ENCODE assay signal across 1 cellular context in the genomic region with DNA sequence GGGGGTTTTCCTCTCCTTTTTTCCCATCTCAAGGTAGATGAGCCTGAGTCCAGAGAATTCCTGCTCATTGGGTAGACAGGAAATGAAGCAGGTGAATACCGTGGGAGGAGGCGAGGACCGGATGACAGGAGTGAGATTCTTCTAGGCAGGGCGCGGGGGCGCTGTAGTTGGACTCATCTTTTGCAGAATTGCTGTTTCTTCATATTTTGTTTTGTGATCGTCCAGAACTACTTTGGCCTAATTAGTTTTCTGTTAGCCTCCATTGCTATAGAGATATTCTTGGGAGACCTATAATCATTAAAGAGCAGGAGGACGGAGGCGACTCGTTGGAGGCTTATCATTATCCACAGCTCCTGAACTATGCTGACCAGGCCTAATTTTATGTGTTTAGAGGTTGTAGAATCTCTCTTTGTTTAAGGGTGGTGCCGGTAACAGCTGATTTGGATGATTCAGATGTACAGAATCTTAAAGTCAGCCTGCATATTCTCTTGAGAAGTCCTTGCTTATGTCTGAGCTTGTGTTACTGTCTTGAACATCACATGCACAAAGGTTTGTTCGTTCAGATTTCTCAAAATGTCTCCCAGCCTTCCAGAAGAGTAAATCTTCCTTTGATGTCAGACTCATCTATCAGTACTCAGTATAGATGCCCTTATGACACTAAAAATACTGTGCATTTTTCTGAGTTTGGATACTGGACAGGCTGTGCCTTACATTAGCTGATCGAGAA.
TF ChIP-seq lines count a peak whose summit lies in the region.

No MANE protein-coding gene starts in this region.

TF ChIP-seq in HepG2, 621 proteins besides CTCF, POLR2A, EP300 and RAD21 (continued from another document and continues in another):
- TF ChIP-seq, protein P1, sequence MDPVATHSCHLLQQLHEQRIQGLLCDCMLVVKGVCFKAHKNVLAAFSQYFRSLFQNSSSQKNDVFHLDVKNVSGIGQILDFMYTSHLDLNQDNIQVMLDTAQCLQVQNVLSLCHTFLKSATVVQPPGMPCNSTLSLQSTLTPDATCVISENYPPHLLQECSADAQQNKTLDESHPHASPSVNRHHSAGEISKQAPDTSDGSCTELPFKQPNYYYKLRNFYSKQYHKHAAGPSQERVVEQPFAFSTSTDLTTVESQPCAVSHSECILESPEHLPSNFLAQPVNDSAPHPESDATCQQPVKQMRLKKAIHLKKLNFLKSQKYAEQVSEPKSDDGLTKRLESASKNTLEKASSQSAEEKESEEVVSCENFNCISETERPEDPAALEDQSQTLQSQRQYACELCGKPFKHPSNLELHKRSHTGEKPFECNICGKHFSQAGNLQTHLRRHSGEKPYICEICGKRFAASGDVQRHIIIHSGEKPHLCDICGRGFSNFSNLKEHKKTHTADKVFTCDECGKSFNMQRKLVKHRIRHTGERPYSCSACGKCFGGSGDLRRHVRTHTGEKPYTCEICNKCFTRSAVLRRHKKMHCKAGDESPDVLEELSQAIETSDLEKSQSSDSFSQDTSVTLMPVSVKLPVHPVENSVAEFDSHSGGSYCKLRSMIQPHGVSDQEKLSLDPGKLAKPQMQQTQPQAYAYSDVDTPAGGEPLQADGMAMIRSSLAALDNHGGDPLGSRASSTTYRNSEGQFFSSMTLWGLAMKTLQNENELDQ (CRISPR knock-in tag; IDR thresholded peaks at IDR 0.05; ENCODE audit: borderline replicate concordance): no peak
- TF ChIP-seq, protein P2, sequence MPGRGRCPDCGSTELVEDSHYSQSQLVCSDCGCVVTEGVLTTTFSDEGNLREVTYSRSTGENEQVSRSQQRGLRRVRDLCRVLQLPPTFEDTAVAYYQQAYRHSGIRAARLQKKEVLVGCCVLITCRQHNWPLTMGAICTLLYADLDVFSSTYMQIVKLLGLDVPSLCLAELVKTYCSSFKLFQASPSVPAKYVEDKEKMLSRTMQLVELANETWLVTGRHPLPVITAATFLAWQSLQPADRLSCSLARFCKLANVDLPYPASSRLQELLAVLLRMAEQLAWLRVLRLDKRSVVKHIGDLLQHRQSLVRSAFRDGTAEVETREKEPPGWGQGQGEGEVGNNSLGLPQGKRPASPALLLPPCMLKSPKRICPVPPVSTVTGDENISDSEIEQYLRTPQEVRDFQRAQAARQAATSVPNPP (CRISPR knock-in tag; IDR thresholded peaks at IDR 0.05): no peak
- TF ChIP-seq ZFP1 (CRISPR knock-in tag; IDR thresholded peaks at IDR 0.05): no peak
- TF ChIP-seq, protein P3, sequence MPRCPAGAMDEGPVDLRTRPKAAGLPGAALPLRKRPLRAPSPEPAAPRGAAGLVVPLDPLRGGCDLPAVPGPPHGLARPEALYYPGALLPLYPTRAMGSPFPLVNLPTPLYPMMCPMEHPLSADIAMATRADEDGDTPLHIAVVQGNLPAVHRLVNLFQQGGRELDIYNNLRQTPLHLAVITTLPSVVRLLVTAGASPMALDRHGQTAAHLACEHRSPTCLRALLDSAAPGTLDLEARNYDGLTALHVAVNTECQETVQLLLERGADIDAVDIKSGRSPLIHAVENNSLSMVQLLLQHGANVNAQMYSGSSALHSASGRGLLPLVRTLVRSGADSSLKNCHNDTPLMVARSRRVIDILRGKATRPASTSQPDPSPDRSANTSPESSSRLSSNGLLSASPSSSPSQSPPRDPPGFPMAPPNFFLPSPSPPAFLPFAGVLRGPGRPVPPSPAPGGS (CRISPR knock-in tag; IDR thresholded peaks at IDR 0.05): no peak
- TF ChIP-seq, protein P4, sequence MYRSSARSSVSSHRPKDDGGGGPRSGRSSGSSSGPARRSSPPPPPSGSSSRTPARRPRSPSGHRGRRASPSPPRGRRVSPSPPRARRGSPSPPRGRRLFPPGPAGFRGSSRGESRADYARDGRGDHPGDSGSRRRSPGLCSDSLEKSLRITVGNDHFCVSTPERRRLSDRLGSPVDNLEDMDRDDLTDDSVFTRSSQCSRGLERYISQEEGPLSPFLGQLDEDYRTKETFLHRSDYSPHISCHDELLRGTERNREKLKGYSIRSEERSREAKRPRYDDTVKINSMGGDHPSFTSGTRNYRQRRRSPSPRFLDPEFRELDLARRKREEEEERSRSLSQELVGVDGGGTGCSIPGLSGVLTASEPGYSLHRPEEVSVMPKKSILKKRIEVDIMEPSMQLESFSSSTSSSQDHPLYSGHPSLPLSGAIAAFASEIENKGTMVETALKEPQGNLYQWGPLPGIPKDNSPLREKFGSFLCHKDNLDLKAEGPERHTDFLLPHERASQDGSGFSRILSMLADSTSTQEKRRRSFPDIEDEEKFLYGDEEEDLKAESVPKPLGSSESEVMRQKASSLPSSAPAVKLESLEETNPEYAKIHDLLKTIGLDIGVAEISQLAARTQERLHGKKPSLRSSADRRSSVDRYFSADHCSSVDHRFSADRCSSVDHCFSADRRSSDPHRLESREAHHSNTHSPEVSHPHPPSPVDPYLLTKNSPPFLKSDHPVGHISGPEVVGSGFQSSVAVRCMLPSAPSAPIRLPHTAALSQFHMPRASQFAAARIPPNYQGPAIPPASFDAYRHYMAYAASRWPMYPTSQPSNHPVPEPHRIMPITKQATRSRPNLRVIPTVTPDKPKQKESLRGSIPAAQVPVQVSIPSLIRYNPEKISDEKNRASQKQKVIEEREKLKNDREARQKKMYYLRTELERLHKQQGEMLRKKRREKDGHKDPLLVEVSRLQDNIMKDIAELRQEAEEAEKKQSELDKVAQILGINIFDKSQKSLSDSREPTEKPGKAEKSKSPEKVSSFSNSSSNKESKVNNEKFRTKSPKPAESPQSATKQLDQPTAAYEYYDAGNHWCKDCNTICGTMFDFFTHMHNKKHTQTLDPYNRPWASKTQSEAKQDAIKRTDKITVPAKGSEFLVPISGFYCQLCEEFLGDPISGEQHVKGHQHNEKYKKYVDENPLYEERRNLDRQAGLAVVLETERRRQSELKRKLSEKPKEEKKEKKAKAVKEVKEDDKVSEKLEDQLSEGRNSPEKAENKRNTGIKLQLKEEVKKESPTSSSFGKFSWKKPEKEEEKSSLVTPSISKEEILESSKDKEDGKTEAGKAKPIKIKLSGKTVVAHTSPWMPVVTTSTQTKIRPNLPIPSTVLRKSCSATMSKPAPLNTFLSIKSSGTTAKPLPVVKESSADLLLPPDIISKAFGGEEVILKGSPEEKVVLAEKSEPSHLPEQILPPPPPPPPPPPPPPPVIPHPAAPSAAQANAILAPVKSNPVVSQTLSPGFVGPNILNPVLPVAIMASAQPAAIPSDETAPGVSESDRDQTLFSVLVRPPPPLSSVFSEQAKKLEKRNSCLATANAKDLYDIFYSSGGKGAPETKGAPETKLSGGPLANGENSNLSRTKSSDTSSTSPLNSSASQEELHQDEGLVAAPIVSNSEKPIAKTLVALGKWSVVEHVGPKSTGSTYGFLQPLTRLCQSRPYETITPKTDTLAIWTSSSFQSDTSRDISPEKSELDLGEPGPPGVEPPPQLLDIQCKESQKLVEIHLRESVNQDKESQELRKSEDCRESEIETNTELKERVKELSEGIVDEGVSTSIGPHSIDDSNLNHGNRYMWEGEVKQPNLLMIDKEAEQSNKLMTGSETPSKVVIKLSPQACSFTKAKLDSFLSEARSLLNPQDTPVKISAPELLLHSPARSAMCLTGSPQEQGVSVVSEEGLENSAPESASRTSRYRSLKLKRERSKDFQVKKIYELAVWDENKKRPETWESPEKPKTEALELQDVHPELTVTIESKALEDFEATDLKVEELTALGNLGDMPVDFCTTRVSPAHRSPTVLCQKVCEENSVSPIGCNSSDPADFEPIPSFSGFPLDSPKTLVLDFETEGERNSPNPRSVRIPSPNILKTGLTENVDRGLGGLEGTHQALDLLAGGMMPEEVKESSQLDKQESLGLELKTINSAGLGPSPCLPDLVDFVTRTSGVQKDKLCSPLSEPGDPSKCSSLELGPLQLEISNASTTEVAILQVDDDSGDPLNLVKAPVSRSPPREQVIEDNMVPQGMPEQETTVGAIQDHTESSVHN (CRISPR knock-in tag; IDR thresholded peaks at IDR 0.05): no peak
- TF ChIP-seq, protein P5, sequence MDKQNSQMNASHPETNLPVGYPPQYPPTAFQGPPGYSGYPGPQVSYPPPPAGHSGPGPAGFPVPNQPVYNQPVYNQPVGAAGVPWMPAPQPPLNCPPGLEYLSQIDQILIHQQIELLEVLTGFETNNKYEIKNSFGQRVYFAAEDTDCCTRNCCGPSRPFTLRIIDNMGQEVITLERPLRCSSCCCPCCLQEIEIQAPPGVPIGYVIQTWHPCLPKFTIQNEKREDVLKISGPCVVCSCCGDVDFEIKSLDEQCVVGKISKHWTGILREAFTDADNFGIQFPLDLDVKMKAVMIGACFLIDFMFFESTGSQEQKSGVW (CRISPR knock-in tag; IDR thresholded peaks at IDR 0.05; ENCODE audit: borderline replicate concordance): no peak
- TF ChIP-seq, protein P6, sequence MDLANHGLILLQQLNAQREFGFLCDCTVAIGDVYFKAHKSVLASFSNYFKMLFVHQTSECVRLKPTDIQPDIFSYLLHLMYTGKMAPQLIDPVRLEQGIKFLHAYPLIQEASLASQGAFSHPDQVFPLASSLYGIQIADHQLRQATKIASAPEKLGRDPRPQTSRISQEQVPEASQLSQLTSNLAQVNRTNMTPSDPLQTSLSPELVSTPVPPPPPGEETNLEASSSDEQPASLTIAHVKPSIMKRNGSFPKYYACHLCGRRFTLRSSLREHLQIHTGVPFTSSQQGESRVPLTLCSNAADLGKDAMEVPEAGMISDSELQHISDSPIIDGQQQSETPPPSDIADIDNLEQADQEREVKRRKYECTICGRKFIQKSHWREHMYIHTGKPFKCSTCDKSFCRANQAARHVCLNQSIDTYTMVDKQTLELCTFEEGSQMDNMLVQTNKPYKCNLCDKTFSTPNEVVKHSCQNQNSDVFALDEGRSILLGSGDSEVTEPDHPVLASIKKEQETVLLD (CRISPR knock-in tag; IDR thresholded peaks at IDR 0.05; ENCODE audit: low read depth): no peak
- TF ChIP-seq ELF4 (CRISPR knock-in tag; IDR thresholded peaks at IDR 0.05; ENCODE audit: borderline replicate concordance): no peak
- TF ChIP-seq THAP11 (CRISPR knock-in tag; IDR thresholded peaks at IDR 0.05): no peak
- TF ChIP-seq ZNF747 (CRISPR knock-in tag; IDR thresholded peaks at IDR 0.05; ENCODE audit: borderline replicate concordance): no peak
- TF ChIP-seq ZNF121 (CRISPR knock-in tag; IDR thresholded peaks at IDR 0.05): 0 out of 2 replicates have a peak, but pooled peaks have one; percentile 8
- TF ChIP-seq, protein P7, sequence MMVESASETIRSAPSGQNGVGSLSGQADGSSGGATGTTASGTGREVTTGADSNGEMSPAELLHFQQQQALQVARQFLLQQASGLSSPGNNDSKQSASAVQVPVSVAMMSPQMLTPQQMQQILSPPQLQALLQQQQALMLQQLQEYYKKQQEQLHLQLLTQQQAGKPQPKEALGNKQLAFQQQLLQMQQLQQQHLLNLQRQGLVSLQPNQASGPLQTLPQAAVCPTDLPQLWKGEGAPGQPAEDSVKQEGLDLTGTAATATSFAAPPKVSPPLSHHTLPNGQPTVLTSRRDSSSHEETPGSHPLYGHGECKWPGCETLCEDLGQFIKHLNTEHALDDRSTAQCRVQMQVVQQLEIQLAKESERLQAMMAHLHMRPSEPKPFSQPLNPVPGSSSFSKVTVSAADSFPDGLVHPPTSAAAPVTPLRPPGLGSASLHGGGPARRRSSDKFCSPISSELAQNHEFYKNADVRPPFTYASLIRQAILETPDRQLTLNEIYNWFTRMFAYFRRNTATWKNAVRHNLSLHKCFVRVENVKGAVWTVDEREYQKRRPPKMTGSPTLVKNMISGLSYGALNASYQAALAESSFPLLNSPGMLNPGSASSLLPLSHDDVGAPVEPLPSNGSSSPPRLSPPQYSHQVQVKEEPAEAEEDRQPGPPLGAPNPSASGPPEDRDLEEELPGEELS (CRISPR knock-in tag; IDR thresholded peaks at IDR 0.05): no peak
- no peak for TF ChIP-seq ZNF841 (CRISPR knock-in tag; IDR thresholded peaks at IDR 0.05; ENCODE audit: borderline replicate concordance)
- no peak for TF ChIP-seq HNRNPH1 (optimal IDR thresholded peaks at IDR 0.05; ENCODE audit: low read depth, low read length)
- TF ChIP-seq, protein P8, sequence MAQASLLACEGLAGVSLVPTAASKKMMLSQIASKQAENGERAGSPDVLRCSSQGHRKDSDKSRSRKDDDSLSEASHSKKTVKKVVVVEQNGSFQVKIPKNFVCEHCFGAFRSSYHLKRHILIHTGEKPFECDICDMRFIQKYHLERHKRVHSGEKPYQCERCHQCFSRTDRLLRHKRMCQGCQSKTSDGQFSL (CRISPR knock-in tag; IDR thresholded peaks at IDR 0.05): no peak
- TF ChIP-seq ZNF546 (CRISPR knock-in tag; conservative IDR thresholded peaks at IDR 0.05): 0 out of 2 replicates have a peak, but pooled peaks have one; percentile 6
- TF ChIP-seq ERF (CRISPR knock-in tag; IDR thresholded peaks at IDR 0.05): no peak; the same call in 1 of the 2 replicates
- TF ChIP-seq SRSF1 (optimal IDR thresholded peaks at IDR 0.05; ENCODE audit: low read depth, low read length): no peak
- TF ChIP-seq MZF1 (CRISPR knock-in tag; IDR thresholded peaks at IDR 0.05; ENCODE audit: borderline replicate concordance): no peak
- 0 out of 2 replicates have a peak, but pooled peaks have one; percentile 32 for TF ChIP-seq EHMT2 (IDR thresholded peaks at IDR 0.05; ENCODE audit: borderline replicate concordance, low read depth, low read length)
- TF ChIP-seq CBX1 (IDR thresholded peaks at IDR 0.05; ENCODE audit: low read depth): no peak
- TF ChIP-seq KDM4B (CRISPR knock-in tag; IDR thresholded peaks at IDR 0.05): no peak
- TF ChIP-seq RFXANK (CRISPR knock-in tag; IDR thresholded peaks at IDR 0.05): 0 out of 2 replicates have a peak, but pooled peaks have one; percentile 6
- no peak for TF ChIP-seq SP4 (CRISPR knock-in tag; IDR thresholded peaks at IDR 0.05)
- TF ChIP-seq, protein P9, sequence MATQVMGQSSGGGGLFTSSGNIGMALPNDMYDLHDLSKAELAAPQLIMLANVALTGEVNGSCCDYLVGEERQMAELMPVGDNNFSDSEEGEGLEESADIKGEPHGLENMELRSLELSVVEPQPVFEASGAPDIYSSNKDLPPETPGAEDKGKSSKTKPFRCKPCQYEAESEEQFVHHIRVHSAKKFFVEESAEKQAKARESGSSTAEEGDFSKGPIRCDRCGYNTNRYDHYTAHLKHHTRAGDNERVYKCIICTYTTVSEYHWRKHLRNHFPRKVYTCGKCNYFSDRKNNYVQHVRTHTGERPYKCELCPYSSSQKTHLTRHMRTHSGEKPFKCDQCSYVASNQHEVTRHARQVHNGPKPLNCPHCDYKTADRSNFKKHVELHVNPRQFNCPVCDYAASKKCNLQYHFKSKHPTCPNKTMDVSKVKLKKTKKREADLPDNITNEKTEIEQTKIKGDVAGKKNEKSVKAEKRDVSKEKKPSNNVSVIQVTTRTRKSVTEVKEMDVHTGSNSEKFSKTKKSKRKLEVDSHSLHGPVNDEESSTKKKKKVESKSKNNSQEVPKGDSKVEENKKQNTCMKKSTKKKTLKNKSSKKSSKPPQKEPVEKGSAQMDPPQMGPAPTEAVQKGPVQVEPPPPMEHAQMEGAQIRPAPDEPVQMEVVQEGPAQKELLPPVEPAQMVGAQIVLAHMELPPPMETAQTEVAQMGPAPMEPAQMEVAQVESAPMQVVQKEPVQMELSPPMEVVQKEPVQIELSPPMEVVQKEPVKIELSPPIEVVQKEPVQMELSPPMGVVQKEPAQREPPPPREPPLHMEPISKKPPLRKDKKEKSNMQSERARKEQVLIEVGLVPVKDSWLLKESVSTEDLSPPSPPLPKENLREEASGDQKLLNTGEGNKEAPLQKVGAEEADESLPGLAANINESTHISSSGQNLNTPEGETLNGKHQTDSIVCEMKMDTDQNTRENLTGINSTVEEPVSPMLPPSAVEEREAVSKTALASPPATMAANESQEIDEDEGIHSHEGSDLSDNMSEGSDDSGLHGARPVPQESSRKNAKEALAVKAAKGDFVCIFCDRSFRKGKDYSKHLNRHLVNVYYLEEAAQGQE (IDR thresholded peaks at IDR 0.05; ENCODE audit: borderline replicate concordance in 1 of 2, low read depth in 1 of 2, low read length in 2 of 2): peak in 1 of 2 experiments; percentile 44; a peak in 1 of 4 replicates
- TF ChIP-seq, protein P10, sequence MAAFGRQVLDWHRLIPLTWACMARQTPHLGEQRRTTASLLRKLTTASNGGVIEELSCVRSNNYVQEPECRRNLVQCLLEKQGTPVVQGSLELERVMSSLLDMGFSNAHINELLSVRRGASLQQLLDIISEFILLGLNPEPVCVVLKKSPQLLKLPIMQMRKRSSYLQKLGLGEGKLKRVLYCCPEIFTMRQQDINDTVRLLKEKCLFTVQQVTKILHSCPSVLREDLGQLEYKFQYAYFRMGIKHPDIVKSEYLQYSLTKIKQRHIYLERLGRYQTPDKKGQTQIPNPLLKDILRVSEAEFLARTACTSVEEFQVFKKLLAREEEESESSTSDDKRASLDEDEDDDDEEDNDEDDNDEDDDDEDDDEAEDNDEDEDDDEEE (CRISPR knock-in tag; IDR thresholded peaks at IDR 0.05): no peak
- TF ChIP-seq ARNT2 (CRISPR knock-in tag; IDR thresholded peaks at IDR 0.05; ENCODE audit: low read depth): no peak
